ENCODE assay signal across 12 cellular contexts in the genomic region with DNA sequence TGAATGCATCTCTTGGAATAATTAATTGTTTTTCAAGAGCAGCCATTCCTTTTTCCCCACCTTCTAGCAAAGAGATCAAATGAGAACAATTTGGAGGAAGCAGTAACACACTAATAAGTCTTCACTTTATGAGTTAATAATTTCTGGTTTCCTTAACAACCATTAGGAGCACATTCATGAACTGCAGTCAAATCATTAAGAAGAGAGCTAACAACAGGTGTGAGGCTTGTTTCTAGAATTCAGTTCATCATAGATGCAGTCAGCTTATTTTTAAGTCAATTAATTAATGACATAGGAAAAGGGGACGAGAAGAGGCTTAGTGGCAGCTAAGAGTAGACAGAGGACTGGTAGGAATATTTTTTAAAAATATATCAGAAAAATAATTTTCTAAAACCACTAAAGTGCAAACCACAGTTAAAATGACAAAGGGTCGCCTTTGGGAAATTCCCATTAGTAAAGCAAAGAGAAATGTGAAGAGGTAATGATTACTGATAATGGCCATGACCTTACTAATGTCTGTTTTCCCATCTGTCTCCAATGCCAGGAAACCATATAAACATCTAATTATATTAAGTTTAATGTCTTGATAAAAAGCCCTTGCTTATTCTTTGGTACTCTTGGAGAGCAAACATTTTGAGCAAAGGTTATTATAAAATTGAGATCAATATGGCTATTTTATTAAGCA.
"Had no signal": no experiment of that assay in that cellular context is flagged by ENCODE, and none has a peak within 500 bp of the region (broad histone marks: within the 10 kb centered on the region; RNA-seq: fewer than 3 reads in every experiment).

No MANE protein-coding gene starts in this region.

- DNase-seq: activated CD4-positive, alpha-beta T cell treated with anti-CD3 and anti-CD28 coated beads for 1 hour; activated CD4-positive, alpha-beta T cell treated with anti-CD3 and anti-CD28 coated beads, Interleukin-2, amount 50 U/mL, for 48 hours; activated CD8-positive, alpha-beta memory T cell treated with anti-CD3 and anti-CD28 coated beads, Interleukin-2, amount 10 ng/mL, durations not matched to agents 7 days and 5 days; activated effector memory CD4-positive, alpha-beta T cell treated with anti-CD3 and anti-CD28 coated beads, Interleukin-2, amount 50 U/mL, for 16 hours; activated naive CD8-positive, alpha-beta T cell treated with anti-CD3 and anti-CD28 coated beads for 36 hours; activated T-cell treated with anti-CD3 and anti-CD28 coated beads, Interleukin-2, amount 50 U/mL, for 4 hours; dermis blood vessel endothelial cell; erythroblast; stimulated activated CD4-positive, alpha-beta T cell treated with anti-CD3 and anti-CD28 coated beads, Interleukin-2, amount 100 ng/mL, for 48 hours; stimulated activated naive CD4-positive, alpha-beta T cell treated with Interleukin-2 at 50 U/mL for 16 hours had no signal

- H3K36me3 ChIP-seq: suprapubic skin had no signal

- H3K4me1 ChIP-seq: suprapubic skin had no signal

- H2AFZ ChIP-seq: hepatocyte had no signal

- H3K4me2 ChIP-seq: hepatocyte had no signal

- H3K4me3 ChIP-seq: hepatocyte, suprapubic skin had no signal

- ATAC-seq: activated CD8-positive, alpha-beta memory T cell treated with anti-CD3 and anti-CD28 coated beads, Interleukin-2, amount 10 ng/mL, durations not matched to agents 7 days and 5 days; activated T-cell treated with anti-CD3 and anti-CD28 coated beads, Interleukin-2, amount 50 U/mL, for 4 hours had no signal

- H3K9me3 ChIP-seq: suprapubic skin had no signal

- H3K79me2 ChIP-seq: hepatocyte had no signal

- H3K27ac ChIP-seq: hepatocyte, suprapubic skin had no signal

- H3K27me3 ChIP-seq: hepatocyte, suprapubic skin had no signal
